1 cellular context compared by ENCODE assay signal in the genomic region with DNA sequence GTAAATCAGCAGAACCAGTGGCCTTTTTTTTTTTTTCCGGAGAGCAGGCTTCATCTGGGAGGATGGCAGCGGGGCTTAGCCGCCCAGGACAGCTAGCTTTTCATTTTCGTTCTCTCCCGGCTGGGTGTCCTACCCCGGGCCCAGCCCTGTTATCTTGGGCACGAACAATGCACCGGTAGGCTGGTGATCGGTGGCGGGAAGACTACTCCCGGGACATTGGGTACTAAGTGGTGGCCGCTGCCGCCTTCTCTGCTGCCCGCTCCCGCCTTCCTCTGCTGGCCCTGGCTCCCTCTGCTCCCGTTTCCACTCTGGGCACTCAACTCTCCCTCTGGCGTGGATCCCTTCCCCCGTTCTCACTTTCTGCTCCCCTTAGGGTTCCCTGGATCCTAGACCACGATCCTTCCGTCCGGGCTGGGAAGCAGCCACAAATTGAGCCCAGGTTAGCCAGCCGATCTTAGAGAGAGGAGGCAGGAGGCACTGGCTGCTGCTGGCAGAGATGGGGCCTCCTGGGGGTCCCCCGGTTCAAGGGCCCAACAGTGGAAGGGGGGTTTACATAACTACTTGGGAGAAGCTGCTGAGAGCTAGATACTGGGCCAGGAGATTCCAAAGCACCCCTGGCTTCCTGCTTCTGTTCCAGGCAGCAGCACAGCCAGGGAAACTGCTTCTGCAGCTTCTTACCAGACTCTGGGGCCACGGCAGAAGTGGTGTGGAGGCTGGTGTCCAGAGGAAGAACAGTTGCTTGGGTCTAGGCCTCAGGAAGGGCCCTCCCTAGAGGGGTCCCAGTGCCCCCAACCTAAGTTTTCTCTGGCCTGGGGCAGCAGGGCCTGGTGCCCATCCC.
TF ChIP-seq lines count a peak whose summit lies in the region.

No MANE protein-coding gene starts in this region.

TF ChIP-seq in HEK293, 187 proteins besides CTCF, POLR2A, EP300 and RAD21 (continued from another document and continues in another):
- TF ChIP-seq PRDM6 (tag by site-specific recombination; IDR thresholded peaks at IDR 0.05): no peak
- TF ChIP-seq ZNF521 (tag by site-specific recombination; IDR thresholded peaks at IDR 0.05): no peak
- no peak for TF ChIP-seq ZNF555 (tag by site-specific recombination; conservative IDR thresholded peaks at IDR 0.05)
- peak; percentile 11; the same call in 1 of the 2 replicates for TF ChIP-seq GLIS2 (tag by site-specific recombination; IDR thresholded peaks at IDR 0.05)
- TF ChIP-seq ZNF112 (tag by site-specific recombination; IDR thresholded peaks at IDR 0.05): no peak
- no peak for TF ChIP-seq RBAK (tag by site-specific recombination; IDR thresholded peaks at IDR 0.05)
- no peak for TF ChIP-seq ZXDB (tag by site-specific recombination; IDR thresholded peaks at IDR 0.05)
- no peak for TF ChIP-seq ZNF23 (tag by site-specific recombination; IDR thresholded peaks at IDR 0.05; ENCODE audit: borderline replicate concordance)
- TF ChIP-seq, protein P1, sequence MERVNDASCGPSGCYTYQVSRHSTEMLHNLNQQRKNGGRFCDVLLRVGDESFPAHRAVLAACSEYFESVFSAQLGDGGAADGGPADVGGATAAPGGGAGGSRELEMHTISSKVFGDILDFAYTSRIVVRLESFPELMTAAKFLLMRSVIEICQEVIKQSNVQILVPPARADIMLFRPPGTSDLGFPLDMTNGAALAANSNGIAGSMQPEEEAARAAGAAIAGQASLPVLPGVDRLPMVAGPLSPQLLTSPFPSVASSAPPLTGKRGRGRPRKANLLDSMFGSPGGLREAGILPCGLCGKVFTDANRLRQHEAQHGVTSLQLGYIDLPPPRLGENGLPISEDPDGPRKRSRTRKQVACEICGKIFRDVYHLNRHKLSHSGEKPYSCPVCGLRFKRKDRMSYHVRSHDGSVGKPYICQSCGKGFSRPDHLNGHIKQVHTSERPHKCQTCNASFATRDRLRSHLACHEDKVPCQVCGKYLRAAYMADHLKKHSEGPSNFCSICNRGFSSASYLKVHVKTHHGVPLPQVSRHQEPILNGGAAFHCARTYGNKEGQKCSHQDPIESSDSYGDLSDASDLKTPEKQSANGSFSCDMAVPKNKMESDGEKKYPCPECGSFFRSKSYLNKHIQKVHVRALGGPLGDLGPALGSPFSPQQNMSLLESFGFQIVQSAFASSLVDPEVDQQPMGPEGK (tag by site-specific recombination; IDR thresholded peaks at IDR 0.05): no peak
- TF ChIP-seq SP7 (tag by site-specific recombination; IDR thresholded peaks at IDR 0.05): no peak
- no peak for TF ChIP-seq ZNF169 (tag by site-specific recombination; IDR thresholded peaks at IDR 0.05)
- no peak for TF ChIP-seq PRDM4 (tag by site-specific recombination; IDR thresholded peaks at IDR 0.05)
- peak; percentile 41; the same call in 1 of the 2 replicates for TF ChIP-seq PRDM1 (tag by site-specific recombination; IDR thresholded peaks at IDR 0.05)
- TF ChIP-seq, protein P2, sequence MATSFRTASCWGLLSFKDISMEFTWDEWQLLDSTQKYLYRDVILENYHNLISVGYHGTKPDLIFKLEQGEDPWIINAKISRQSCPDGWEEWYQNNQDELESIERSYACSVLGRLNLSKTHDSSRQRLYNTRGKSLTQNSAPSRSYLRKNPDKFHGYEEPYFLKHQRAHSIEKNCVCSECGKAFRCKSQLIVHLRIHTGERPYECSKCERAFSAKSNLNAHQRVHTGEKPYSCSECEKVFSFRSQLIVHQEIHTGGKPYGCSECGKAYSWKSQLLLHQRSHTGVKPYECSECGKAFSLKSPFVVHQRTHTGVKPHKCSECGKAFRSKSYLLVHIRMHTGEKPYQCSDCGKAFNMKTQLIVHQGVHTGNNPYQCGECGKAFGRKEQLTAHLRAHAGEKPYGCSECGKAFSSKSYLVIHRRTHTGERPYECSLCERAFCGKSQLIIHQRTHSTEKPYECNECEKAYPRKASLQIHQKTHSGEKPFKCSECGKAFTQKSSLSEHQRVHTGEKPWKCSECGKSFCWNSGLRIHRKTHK (tag by site-specific recombination; IDR thresholded peaks at IDR 0.05): no peak
- no peak for TF ChIP-seq ZSCAN16 (tag by site-specific recombination; IDR thresholded peaks at IDR 0.05)
- TF ChIP-seq ZNF76 (tag by site-specific recombination; IDR thresholded peaks at IDR 0.05; ENCODE audit: borderline replicate concordance, low read depth): peak; percentile 48; the same call in 1 of the 2 replicates
- TF ChIP-seq KLF7 (tag by site-specific recombination; IDR thresholded peaks at IDR 0.05; ENCODE audit: borderline replicate concordance): no peak
- no peak for TF ChIP-seq ZNF341 (tag by site-specific recombination; IDR thresholded peaks at IDR 0.05; ENCODE audit: low read depth)
- TF ChIP-seq, protein P3, sequence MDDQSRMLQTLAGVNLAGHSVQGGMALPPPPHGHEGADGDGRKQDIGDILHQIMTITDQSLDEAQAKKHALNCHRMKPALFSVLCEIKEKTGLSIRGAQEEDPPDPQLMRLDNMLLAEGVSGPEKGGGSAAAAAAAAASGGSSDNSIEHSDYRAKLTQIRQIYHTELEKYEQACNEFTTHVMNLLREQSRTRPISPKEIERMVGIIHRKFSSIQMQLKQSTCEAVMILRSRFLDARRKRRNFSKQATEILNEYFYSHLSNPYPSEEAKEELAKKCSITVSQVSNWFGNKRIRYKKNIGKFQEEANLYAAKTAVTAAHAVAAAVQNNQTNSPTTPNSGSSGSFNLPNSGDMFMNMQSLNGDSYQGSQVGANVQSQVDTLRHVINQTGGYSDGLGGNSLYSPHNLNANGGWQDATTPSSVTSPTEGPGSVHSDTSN (CRISPR knock-in tag; IDR thresholded peaks at IDR 0.05): no peak
- no peak for TF ChIP-seq ZNF645 (tag by site-specific recombination; IDR thresholded peaks at IDR 0.05)
- TF ChIP-seq ZNF548 (tag by site-specific recombination; IDR thresholded peaks at IDR 0.05): no peak
- TF ChIP-seq, protein P4, sequence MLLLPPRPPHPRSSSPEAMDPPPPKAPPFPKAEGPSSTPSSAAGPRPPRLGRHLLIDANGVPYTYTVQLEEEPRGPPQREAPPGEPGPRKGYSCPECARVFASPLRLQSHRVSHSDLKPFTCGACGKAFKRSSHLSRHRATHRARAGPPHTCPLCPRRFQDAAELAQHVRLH (tag by site-specific recombination; IDR thresholded peaks at IDR 0.05): no peak
- no peak for TF ChIP-seq ZBTB1 (tag by site-specific recombination; IDR thresholded peaks at IDR 0.05)
- 0 out of 2 replicates have a peak, but pooled peaks have one; percentile 17 for TF ChIP-seq ZNF398 (tag by site-specific recombination; IDR thresholded peaks at IDR 0.05)
- no peak for TF ChIP-seq ZBTB10 (tag by site-specific recombination; IDR thresholded peaks at IDR 0.05)
- no peak for TF ChIP-seq HOXC10 (CRISPR knock-in tag; IDR thresholded peaks at IDR 0.05)
- TF ChIP-seq ZNF221 (tag by site-specific recombination; IDR thresholded peaks at IDR 0.05; ENCODE audit: borderline replicate concordance): no peak
- TF ChIP-seq ZNF354C (tag by site-specific recombination; IDR thresholded peaks at IDR 0.05; ENCODE audit: borderline replicate concordance, low read depth): no peak
- TF ChIP-seq ZNF311 (tag by site-specific recombination; IDR thresholded peaks at IDR 0.05; ENCODE audit: borderline replicate concordance): no peak
- no peak for TF ChIP-seq ZNF211 (tag by site-specific recombination; IDR thresholded peaks at IDR 0.05; ENCODE audit: low read depth)
- no peak for TF ChIP-seq ZNF174 (tag by site-specific recombination; IDR thresholded peaks at IDR 0.05)
- no peak for TF ChIP-seq ZNF292 (tag by site-specific recombination; IDR thresholded peaks at IDR 0.05; ENCODE audit: borderline replicate concordance, low read depth)
- TF ChIP-seq ZNF239 (tag by site-specific recombination; IDR thresholded peaks at IDR 0.05): no peak
- no peak for TF ChIP-seq ZNF423 (tag by site-specific recombination; IDR thresholded peaks at IDR 0.05)
- TF ChIP-seq ZBTB44 (tag by site-specific recombination; IDR thresholded peaks at IDR 0.05): no peak
- TF ChIP-seq ZNF19 (tag by site-specific recombination; IDR thresholded peaks at IDR 0.05; ENCODE audit: low read depth): no peak
- no peak for TF ChIP-seq ZNF416 (tag by site-specific recombination; IDR thresholded peaks at IDR 0.05)
- no peak for TF ChIP-seq ZSCAN5A (tag by site-specific recombination; IDR thresholded peaks at IDR 0.05)
